19 cellular contexts compared by ENCODE assay signal in genomic region chrX:136733613-136734012, GRCh38. TPM values are rescaled to one million over a fixed set of nuclear protein-coding genes. Genes with fewer than 3 reads are reported as not detected.
DNase-seq lines count a peak whose midpoint lies in the region; ATAC-seq and TF ChIP-seq lines count a peak whose summit lies in the region.
"Had no signal": no experiment of that assay in that cellular context is flagged by ENCODE, and none has a peak within 500 bp of the region (broad histone marks: within the 10 kb centered on the region; RNA-seq: fewer than 3 reads in every experiment).

No MANE protein-coding gene starts in this region.

- no peaks in the 10 kb centered on the region for H3K27me3 ChIP-seq in CD4-positive, alpha-beta memory T cell (ENCODE audit: insufficient read depth, low read length)
- H3K27me3 ChIP-seq in psoas muscle (ENCODE audit: insufficient read depth in 3 of 3, low read length in 2 of 3) (no peaks in the 10 kb centered on the region), tibial artery (no peaks in the 10 kb centered on the region), thyroid gland (no peaks in the 10 kb centered on the region)

- H3K36me3 ChIP-seq in CD4-positive, alpha-beta memory T cell (ENCODE audit: insufficient read depth, low read length), result peaks cover 8% of the 10 kb centered on the region
- H3K36me3 ChIP-seq in psoas muscle (ENCODE audit: insufficient read depth in 1 of 2, low read depth in 1 of 2) (no peaks in the 10 kb centered on the region), tibial artery (no peaks in the 10 kb centered on the region), thyroid gland (no peaks in the 10 kb centered on the region)

- intact Hi-C loops in CD4-positive, alpha-beta memory T cell (cut with micrococcal nuclease), result no loop called here
- intact Hi-C loops in psoas muscle (cut with DNase I), result no loop called here
- intact Hi-C loops in tibial artery (cut with DNase I; ENCODE audit: low total_unique reads), result no loop called here
- intact Hi-C loops in thyroid gland (cut with DNase I), result no loop called here

- no peak overlapping the region for H3K4me3 Mint-ChIP-seq in activated naive CD4-positive, alpha-beta T cell treated with anti-CD3 and anti-CD28 coated beads, Interleukin-2, amount 50 U/mL, for 24 hours
- H3K4me3 Mint-ChIP-seq in activated naive CD4-positive, alpha-beta T cell treated with anti-CD3 and anti-CD28 coated beads, Interleukin-2, amount 10 ng/mL, durations not matched to agents 7 days and 5 days, result no peak overlapping the region
- H3K4me3 Mint-ChIP-seq in CD4-positive, alpha-beta memory T cell, result no peak overlapping the region
- H3K4me3 Mint-ChIP-seq in T-helper 17 cell, result no peak overlapping the region
- H3K4me3 Mint-ChIP-seq: HFFc6 had no signal

- no peak for TF ChIP-seq CTCF in psoas muscle (IDR thresholded peaks at IDR 0.05)
- TF ChIP-seq CTCF in tibial artery (IDR thresholded peaks at IDR 0.05), result no peak
- no peak for TF ChIP-seq CTCF in thyroid gland (IDR thresholded peaks at IDR 0.05)

- TF ChIP-seq POLR2A in thyroid gland (IDR thresholded peaks at IDR 0.05), result no peak

- peaks cover 4% of the 10 kb centered on the region for H3K36me3 Mint-ChIP-seq in activated naive CD4-positive, alpha-beta T cell treated with anti-CD3 and anti-CD28 coated beads, Interleukin-2, amount 50 U/mL, for 24 hours
- peaks cover 40% of the 10 kb centered on the region for H3K36me3 Mint-ChIP-seq in activated naive CD4-positive, alpha-beta T cell treated with anti-CD3 and anti-CD28 coated beads, Interleukin-2, amount 10 ng/mL, durations not matched to agents 7 days and 5 days
- peaks cover 10 to 44% of the 10 kb centered on the region in 2 donors for H3K36me3 Mint-ChIP-seq in CD4-positive, alpha-beta memory T cell
- peaks cover 6% of the 10 kb centered on the region for H3K36me3 Mint-ChIP-seq in T-helper 17 cell (ENCODE audit: low read depth)

- H3K27me3 Mint-ChIP-seq in activated naive CD4-positive, alpha-beta T cell treated with anti-CD3 and anti-CD28 coated beads, Interleukin-2, amount 50 U/mL, for 24 hours, result no peaks in the 10 kb centered on the region
- H3K27me3 Mint-ChIP-seq in activated naive CD4-positive, alpha-beta T cell treated with anti-CD3 and anti-CD28 coated beads, Interleukin-2, amount 10 ng/mL, durations not matched to agents 7 days and 5 days, result no peaks in the 10 kb centered on the region
- no peaks in the 10 kb centered on the region for H3K27me3 Mint-ChIP-seq in CD4-positive, alpha-beta memory T cell
- no peaks in the 10 kb centered on the region for H3K27me3 Mint-ChIP-seq in T-helper 17 cell

- no peak overlapping the region for H3K27ac ChIP-seq in CD4-positive, alpha-beta memory T cell (ENCODE audit: low read depth, low read length)
- H3K27ac ChIP-seq in psoas muscle, result peak overlapping the region; percentile 56
- H3K27ac ChIP-seq in tibial artery, result no peak overlapping the region
- H3K27ac ChIP-seq in thyroid gland, result no peak overlapping the region
- H3K27ac ChIP-seq: C4-2B, KMS-11, PC-9 had no signal

- H3K9me3 Mint-ChIP-seq in activated naive CD4-positive, alpha-beta T cell treated with anti-CD3 and anti-CD28 coated beads, Interleukin-2, amount 50 U/mL, for 24 hours, result no peaks in the 10 kb centered on the region
- no peaks in the 10 kb centered on the region for H3K9me3 Mint-ChIP-seq in activated naive CD4-positive, alpha-beta T cell treated with anti-CD3 and anti-CD28 coated beads, Interleukin-2, amount 10 ng/mL, durations not matched to agents 7 days and 5 days
- H3K9me3 Mint-ChIP-seq in CD4-positive, alpha-beta memory T cell, result no peaks in the 10 kb centered on the region
- H3K9me3 Mint-ChIP-seq: HFFc6 had no signal

- H3K4me1 Mint-ChIP-seq in activated naive CD4-positive, alpha-beta T cell treated with anti-CD3 and anti-CD28 coated beads, Interleukin-2, amount 50 U/mL, for 24 hours, result peaks cover 46% of the 10 kb centered on the region
- H3K4me1 Mint-ChIP-seq in activated naive CD4-positive, alpha-beta T cell treated with anti-CD3 and anti-CD28 coated beads, Interleukin-2, amount 10 ng/mL, durations not matched to agents 7 days and 5 days, result peaks cover 33% of the 10 kb centered on the region
- peaks cover 19 to 45% (median 28%) of the 10 kb centered on the region in 4 donors for H3K4me1 Mint-ChIP-seq in CD4-positive, alpha-beta memory T cell
- peaks cover 25% of the 10 kb centered on the region for H3K4me1 Mint-ChIP-seq in T-helper 17 cell

- ATAC-seq in T-helper 17 cell (no peak), psoas muscle (no peak)

- CTCF ChIA-PET in activated naive CD4-positive, alpha-beta T cell treated with anti-CD3 and anti-CD28 coated beads, Interleukin-2, amount 10 ng/mL, durations not matched to agents 7 days and 5 days (lab: Charles Lee), result no interaction called here
- CTCF ChIA-PET in CD4-positive, alpha-beta memory T cell (lab: Charles Lee; ENCODE audit: partially characterized antibody), result no interaction called here

- POLR2A ChIA-PET in CD4-positive, alpha-beta memory T cell (lab: Charles Lee; ENCODE audit: partially characterized antibody), result no interaction called here

- H3K27ac Mint-ChIP-seq in activated naive CD4-positive, alpha-beta T cell treated with anti-CD3 and anti-CD28 coated beads, Interleukin-2, amount 50 U/mL, for 24 hours, result peak overlapping the region; percentile 10
- H3K27ac Mint-ChIP-seq in activated naive CD4-positive, alpha-beta T cell treated with anti-CD3 and anti-CD28 coated beads, Interleukin-2, amount 10 ng/mL, durations not matched to agents 7 days and 5 days, result no peak overlapping the region
- H3K27ac Mint-ChIP-seq in CD4-positive, alpha-beta memory T cell, result peak overlapping the region in 4 of 7 donors; percentile 5 to 66 (median 8)
- peak overlapping the region; percentile 29 for H3K27ac Mint-ChIP-seq in T-helper 17 cell
- H3K27ac Mint-ChIP-seq: HFFc6 had no signal

- WGBS in psoas muscle, 3 donors, result 61 to 82% (median 72%) methylated on average over 3 of the region's 3 CpGs
- WGBS in thyroid gland, 2 donors, result 87 to 89% methylated on average over 3 of the region's 3 CpGs

- H3K4me3 ChIP-seq in CD4-positive, alpha-beta memory T cell (ENCODE audit: low read length in 2 of 2), result no peak overlapping the region
- H3K4me3 ChIP-seq in psoas muscle, result no peak overlapping the region
- H3K4me3 ChIP-seq in tibial artery, result no peak overlapping the region
- H3K4me3 ChIP-seq in thyroid gland (replicated peaks in 1 of 3), result no peak overlapping the region
- H3K4me3 ChIP-seq: PC-9 had no signal

- H3K4me1 ChIP-seq in CD4-positive, alpha-beta memory T cell (ENCODE audit: insufficient read depth, low read length), result peaks cover 22% of the 10 kb centered on the region
- H3K4me1 ChIP-seq in psoas muscle, result no peaks in the 10 kb centered on the region
- peaks cover 0 to 8% (median 0%) of the 10 kb centered on the region in 4 donors for H3K4me1 ChIP-seq in tibial artery
- no peaks in the 10 kb centered on the region for H3K4me1 ChIP-seq in thyroid gland

- no peak for DNase-seq in activated naive CD4-positive, alpha-beta T cell treated with anti-CD3 and anti-CD28 coated beads, Interleukin-2, amount 10 ng/mL, durations not matched to agents 7 days and 5 days
- no peak for DNase-seq in CD4-positive, alpha-beta memory T cell
- DNase-seq in T-helper 17 cell (no peak), psoas muscle (no peak), tibial artery (no peak), thyroid gland (no peak)
- DNase-seq: ACHN, DMS153, GDM1, HFFc6, NCI-H1417 treated with DMSO at 0.1 percent for 48 hours, NCI-H187 treated with DMSO at 0.1 percent for 48 hours, NCI-H226, NCI-H524, PC-9 had no signal

- H3K9me3 ChIP-seq in CD4-positive, alpha-beta memory T cell (ENCODE audit: control insufficient read depth in 1 of 2, low read length in 2 of 2), result no peaks in the 10 kb centered on the region
- no peaks in the 10 kb centered on the region for H3K9me3 ChIP-seq in T-helper 17 cell (ENCODE audit: control insufficient read depth, low read length, poor library complexity, severe bottlenecking)
- H3K9me3 ChIP-seq in psoas muscle, result no peaks in the 10 kb centered on the region
- H3K9me3 ChIP-seq in tibial artery, result no peaks in the 10 kb centered on the region
- H3K9me3 ChIP-seq in thyroid gland, result no peaks in the 10 kb centered on the region

RNA-seq across cellular contexts. Expression of gene ARHGEF6, which starts 47.1 kb away (rescaled TPM):
- 10 to 100 TPM; 81.3 to 83.4 TPM for total RNA-seq in CD4-positive, alpha-beta memory T cell
- polyA plus RNA-seq in CD4-positive, alpha-beta memory T cell, result 10 to 100 TPM; 77.7 to 86.1 TPM
- total RNA-seq in T-helper 17 cell (10 to 100 TPM; 68.6 to 70.7 TPM), psoas muscle (10 to 100 TPM; 25.4 to 70.5 (median 53.8) TPM), thyroid gland (10 to 100 TPM in 1 of 4 donors, 1 to 10 TPM in 3; 3.5 to 12.0 (median 6.4) TPM)
- 10 to 100 TPM; 11.4 to 22.5 (median 19.6) TPM for polyA plus RNA-seq in psoas muscle
- total RNA-seq: HT-29 had no signal
